8 cellular contexts compared by ENCODE assay signal in the genomic region with DNA sequence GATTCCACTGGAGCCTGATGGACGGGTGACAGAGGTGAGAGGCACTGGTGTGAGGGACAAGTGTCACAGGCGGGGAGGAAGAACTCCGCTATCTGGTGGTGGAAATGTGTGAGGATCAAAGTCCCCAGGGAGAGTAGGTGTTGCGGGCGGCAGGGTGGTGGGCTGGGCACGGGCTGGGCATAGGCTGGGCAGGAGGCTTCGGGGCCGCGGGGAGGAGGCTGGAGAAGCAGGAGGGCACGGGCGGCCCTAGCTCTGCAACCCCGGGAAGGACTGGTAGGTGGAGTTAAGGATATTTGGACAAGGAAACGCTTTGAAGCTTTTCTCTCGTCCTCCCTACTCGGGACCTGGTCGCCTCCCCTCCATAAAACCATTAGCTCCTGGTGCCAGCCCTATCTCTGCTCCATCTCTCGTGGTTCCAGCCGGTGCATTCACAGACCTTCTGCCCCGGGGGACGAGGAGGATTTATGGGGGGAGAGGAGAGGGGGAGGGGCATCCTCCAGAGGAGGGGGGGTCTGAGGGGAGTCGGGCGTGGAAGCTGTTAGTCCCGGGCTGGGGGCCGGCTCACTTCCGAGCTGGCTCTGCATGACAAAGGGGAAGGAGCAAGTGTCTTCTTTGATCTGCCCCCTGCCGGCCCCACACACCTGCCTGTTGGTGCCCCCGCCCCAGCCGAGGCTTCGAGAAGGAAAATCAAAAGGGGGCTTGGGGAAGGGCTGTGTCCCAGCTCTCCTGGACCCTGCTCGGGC. TPM values are rescaled to one million over a fixed set of nuclear protein-coding genes. Genes with fewer than 3 reads are reported as not detected.
DNase-seq lines count a peak whose midpoint lies in the region; ATAC-seq and TF ChIP-seq lines count a peak whose summit lies in the region.

No MANE protein-coding gene starts in this region.

- intact Hi-C loops in prostate gland (cut with DNase I), result loop anchor here (5.0 kb wide), 2 partner anchors 163 to 308 kb away; no protein-coding TSS in a partner anchor

- ATAC-seq in foreskin keratinocyte (peak; percentile 6), GM18517 (IDR thresholded peaks at IDR 0.05; ENCODE audit: unreplicated experiment) (no peak), HG02884 (IDR thresholded peaks at IDR 0.05; ENCODE audit: unreplicated experiment) (no peak)

- H3K27ac ChIP-seq in SJCRH30 (peak overlapping the region; percentile 66), foreskin keratinocyte (no peak overlapping the region), prostate gland (peak overlapping the region; percentile 66 to 74)

- DNase-seq in NCI-H748 (lab: John Stamatoyannopoulos, UW; ENCODE audit: unreplicated experiment), result peak; percentile 46
- no peak for DNase-seq in NCI-H748 treated with DMSO at 0.1 percent for 48 hours (lab: John Stamatoyannopoulos, UW)
- peak; percentile 57 to 67 for DNase-seq in SJCRH30
- DNase-seq in foreskin keratinocyte, result no peak
- DNase-seq in prostate gland (ENCODE audit: low spot score), result no peak
- no peak for DNase-seq in activated CD4-positive, alpha-beta T cell treated with anti-CD3 and anti-CD28 coated beads for 4 hours

- peaks cover 14% of the 10 kb centered on the region for H3K4me1 ChIP-seq in SJCRH30
- no peaks in the 10 kb centered on the region for H3K4me1 ChIP-seq in foreskin keratinocyte
- H3K4me1 ChIP-seq in prostate gland (replicated peaks), result peaks cover 5% of the 10 kb centered on the region

- TF ChIP-seq CTCF in foreskin keratinocyte (conservative IDR thresholded peaks at IDR 0.05) (peak; percentile 8), prostate gland (IDR thresholded peaks at IDR 0.05) (peak in 2 of 4 experiments; percentile 11 to 16)

- peak overlapping the region; percentile 69 for H3K4me3 ChIP-seq in SJCRH30
- peak overlapping the region; percentile 35 to 45 for H3K4me3 ChIP-seq in prostate gland

- H3K36me3 ChIP-seq in SJCRH30 (peaks cover 17% of the 10 kb centered on the region), prostate gland (no peaks in the 10 kb centered on the region)

- H3K9me3 ChIP-seq in SJCRH30 (replicated peaks) (no peaks in the 10 kb centered on the region), prostate gland (no peaks in the 10 kb centered on the region)

- no peak for TF ChIP-seq POLR2A in prostate gland (IDR thresholded peaks at IDR 0.05)

- WGBS in prostate gland, result 5% methylated on average over 30 of the region's 30 CpGs

- no peaks in the 10 kb centered on the region for H3K27me3 ChIP-seq in SJCRH30
- peaks cover 30% of the 10 kb centered on the region for H3K27me3 ChIP-seq in foreskin keratinocyte
- no peaks in the 10 kb centered on the region for H3K27me3 ChIP-seq in prostate gland (replicated peaks; ENCODE audit: insufficient read depth)

RNA-seq across cellular contexts. Expression of a gene that starts 0.5 kb away (rescaled TPM):
- 50.2 and 51.8 TPM in 2 replicates for total RNA-seq in SJCRH30 (2014; rRNA removed; shearing (Covaris generic))
- 19.9 and 23.8 TPM in 2 replicates for total RNA-seq in foreskin keratinocyte
- 19.2 and 23.6 TPM in 2 replicates for polyA plus RNA-seq in foreskin keratinocyte
- 10 to 100 TPM; 34.6 to 65.4 TPM for total RNA-seq in prostate gland

RNA-seq across cellular contexts. Expression of a gene that starts 35.1 kb away (rescaled TPM):
- total RNA-seq in SJCRH30 (2014; rRNA removed; shearing (Covaris generic)), result 15.0 and 16.3 TPM in 2 replicates
- total RNA-seq in foreskin keratinocyte, result 5.3 and 5.9 TPM in 2 replicates
- polyA plus RNA-seq in foreskin keratinocyte, result 1.5 and 2.0 TPM in 2 replicates
- total RNA-seq in prostate gland, result 10 to 100 TPM; 21.3 to 28.7 TPM

Comparison
In these comparisons a context has a peak if more than half of its experiments do, and no peak if none do; other contexts are left out.
1. DNase-seq: peak in NCI-H748 (single experiment) and SJCRH30 (2 of 2); none in NCI-H748 treated with DMSO at 0.1 percent for 48 hours (single experiment), foreskin keratinocyte (0 of 2), prostate gland (single experiment) and activated CD4-positive, alpha-beta T cell treated with anti-CD3 and anti-CD28 coated beads for 4 hours (0 of 2).